ENCODE assay signal across 16 cellular contexts in genomic region chr9:26159575-26160392, GRCh38.
"Had no signal": no experiment of that assay in that cellular context is flagged by ENCODE, and none has a peak within 500 bp of the region (broad histone marks: within the 10 kb centered on the region; RNA-seq: fewer than 3 reads in every experiment).

No MANE protein-coding gene starts in this region.

- H3K27me3 ChIP-seq: brain microvascular endothelial cell, esophagus squamous epithelium, tibial artery had no signal

- H3K36me3 ChIP-seq: brain microvascular endothelial cell, esophagus squamous epithelium, tibial artery had no signal

- H3K4me1 ChIP-seq: esophagus squamous epithelium, tibial artery had no signal

- ATAC-seq: left ventricle myocardium superior; natural killer cell treated with Interleukin-12 subunit alpha and Interleukin-12 subunit beta and Interleukin-15 and Interleukin-18, amount 100 ng/mL, for 72 hours had no signal

- H3K4me3 ChIP-seq: coronary artery, esophagus squamous epithelium, tibial artery had no signal

- H3K9me3 ChIP-seq: esophagus squamous epithelium, tibial artery had no signal

- DNase-seq: activated CD4-positive, CD25-positive, alpha-beta regulatory T cell treated with anti-CD3 and anti-CD28 coated beads, Interleukin-2, amount 50 U/mL, for 72 hours; activated naive CD4-positive, alpha-beta T cell; activated naive CD8-positive, alpha-beta T cell treated with anti-CD3 and anti-CD28 coated beads, Interleukin-2, amount 10 ng/mL, durations not matched to agents 7 days and 5 days; anterior cingulate cortex; brain microvascular endothelial cell; esophagus squamous epithelium; hypothalamus; left ventricle myocardium superior; mesendoderm; posterior cingulate gyrus; retina; stimulated activated CD4-positive, alpha-beta T cell treated with anti-CD3 and anti-CD28 coated beads, Interleukin-4, amount 100 ng/mL, for 24 hours; stimulated activated naive CD4-positive, alpha-beta T cell; tibial artery had no signal

- H3K27ac ChIP-seq: brain microvascular endothelial cell, coronary artery, esophagus squamous epithelium, tibial artery had no signal
